Comparison of ENCODE assay signal across 27 cellular contexts in genomic region chrX:47746446-47746845, GRCh38.
"Had no signal": no experiment of that assay in that cellular context is flagged by ENCODE, and none has a peak within 500 bp of the region (broad histone marks: within the 10 kb centered on the region; RNA-seq: fewer than 3 reads in every experiment).

No MANE protein-coding gene starts in this region.

- H3K27me3 ChIP-seq: esophagus squamous epithelium, gastroesophageal sphincter, hepatocyte, neutrophil, tibial artery, upper lobe of left lung had no signal

- H2AFZ ChIP-seq: hepatocyte had no signal

- H3K4me3 ChIP-seq: coronary artery, esophagus squamous epithelium, gastroesophageal sphincter, heart left ventricle, hepatocyte, lower lobe of right lung, pancreas, right lobe of liver, stomach, tibial artery, upper lobe of left lung had no signal

- H3K4me1 Mint-ChIP-seq: central memory CD8-positive, alpha-beta T cell; natural killer cell; neural crest cell had no signal

- H3K36me3 Mint-ChIP-seq: natural killer cell had no signal

- H3K4me1 ChIP-seq: esophagus squamous epithelium, gastroesophageal sphincter, heart left ventricle, lower lobe of right lung, pancreas, right lobe of liver, stomach, tibial artery, upper lobe of left lung had no signal

- ATAC-seq: gastroesophageal sphincter, heart left ventricle, left cardiac atrium, left ventricle myocardium superior, lower lobe of right lung, natural killer cell, pancreas, right lobe of liver had no signal

- H3K9me3 Mint-ChIP-seq: central memory CD8-positive, alpha-beta T cell; natural killer cell had no signal

- DNase-seq: dermis blood vessel endothelial cell; effector memory CD4-positive, alpha-beta T cell; erythroblast; esophagus squamous epithelium; heart left ventricle; left cardiac atrium; left ventricle myocardium superior; lower lobe of right lung; natural killer cell; pancreas; right lobe of liver; small intestine; stimulated activated CD4-positive, alpha-beta T cell treated with anti-CD3 and anti-CD28 coated beads, Interleukin-12 subunit alpha, Interleukin-12 subunit beta, amount 100 ng/mL, for 4 hours; stimulated activated CD4-positive, alpha-beta T cell treated with anti-CD3 and anti-CD28 coated beads, Interleukin-1b, Interleukin-23, amount 100 ng/mL, for 48 hours; stimulated activated CD4-positive, alpha-beta T cell treated with anti-CD3 and anti-CD28 coated beads, Interleukin-4, amount 100 ng/mL, for 1 hour; stimulated activated CD8-positive, alpha-beta memory T cell treated with anti-CD3 and anti-CD28 coated beads, Interleukin-4, amount 100 ng/mL, for 48 hours; stimulated activated naive CD4-positive, alpha-beta T cell; stomach; tibial artery; upper lobe of left lung had no signal

- H3K36me3 ChIP-seq: esophagus squamous epithelium, gastroesophageal sphincter, heart left ventricle, lower lobe of right lung, neutrophil, pancreas, right lobe of liver, stomach, tibial artery, upper lobe of left lung had no signal

- H3K79me2 ChIP-seq: hepatocyte had no signal

- H3K4me2 ChIP-seq: hepatocyte had no signal

- H3K27me3 Mint-ChIP-seq: progenitor cell of endocrine pancreas had no signal

- H3K27ac Mint-ChIP-seq: natural killer cell, progenitor cell of endocrine pancreas had no signal

- H3K4me3 Mint-ChIP-seq: central memory CD8-positive, alpha-beta T cell; natural killer cell; neural crest cell had no signal

- H3K9me3 ChIP-seq: esophagus squamous epithelium, gastroesophageal sphincter, heart left ventricle, lower lobe of right lung, neutrophil, pancreas, right lobe of liver, stomach, tibial artery, upper lobe of left lung had no signal

- H3K27ac ChIP-seq: coronary artery, esophagus squamous epithelium, gastroesophageal sphincter, heart left ventricle, hepatocyte, lower lobe of right lung, neutrophil, pancreas, right lobe of liver, stomach, tibial artery, upper lobe of left lung had no signal
